8 cellular contexts compared by ENCODE assay signal in genomic region chr6:30681696-30682180, GRCh38. TPM values are rescaled to one million over a fixed set of nuclear protein-coding genes. Genes with fewer than 3 reads are reported as not detected.
DNase-seq lines count a peak whose midpoint lies in the region; ATAC-seq and TF ChIP-seq lines count a peak whose summit lies in the region.

No MANE protein-coding gene starts in this region.

- no peaks in the 10 kb centered on the region for H3K9me3 ChIP-seq in left lung
- H3K9me3 ChIP-seq in transverse colon = no peaks in the 10 kb centered on the region

- no peaks in the 10 kb centered on the region for H3K27me3 Mint-ChIP-seq in activated naive CD4-positive, alpha-beta T cell treated with anti-CD3 and anti-CD28 coated beads, Interleukin-2, amount 10 ng/mL, durations not matched to agents 7 days and 5 days
- H3K27me3 Mint-ChIP-seq in activated naive CD8-positive, alpha-beta T cell = no peaks in the 10 kb centered on the region

- no peaks in the 10 kb centered on the region for H3K27me3 ChIP-seq in left lung
- no peaks in the 10 kb centered on the region for H3K27me3 ChIP-seq in transverse colon

- WGBS in transverse colon (ENCODE audit: low coverage in 1 of 2), 2 donors = 41 to 46% methylated on average over 4 to 6 of the region's 6 CpGs

- ATAC-seq in left lung = no peak
- ATAC-seq in GM21360 (IDR thresholded peaks at IDR 0.05; ENCODE audit: unreplicated experiment) = no peak

- peak overlapping the region; percentile 99 for H3K4me3 Mint-ChIP-seq in activated naive CD4-positive, alpha-beta T cell treated with anti-CD3 and anti-CD28 coated beads, Interleukin-2, amount 10 ng/mL, durations not matched to agents 7 days and 5 days
- peak overlapping the region; percentile 93 for H3K4me3 Mint-ChIP-seq in activated naive CD8-positive, alpha-beta T cell

- CTCF ChIA-PET in activated naive CD4-positive, alpha-beta T cell treated with anti-CD3 and anti-CD28 coated beads, Interleukin-2, amount 10 ng/mL, durations not matched to agents 7 days and 5 days (lab: Charles Lee) = interaction anchor here (0.7 to 13.1 kb wide), 7 partner anchors 7 to 107 kb away, joined by 3 to 285 read pairs (median 3); partner anchors contain the start of genes DHX16, MDC1 and TUBB

- H3K4me1 ChIP-seq in left lung (peaks cover 13 to 47% of the 10 kb centered on the region in 2 donors), transverse colon (peaks cover 0 to 77% (median 33%) of the 10 kb centered on the region in 4 donors)

- peaks cover 85% of the 10 kb centered on the region for H3K36me3 Mint-ChIP-seq in activated naive CD4-positive, alpha-beta T cell treated with anti-CD3 and anti-CD28 coated beads, Interleukin-2, amount 10 ng/mL, durations not matched to agents 7 days and 5 days
- peaks cover 19% of the 10 kb centered on the region for H3K36me3 Mint-ChIP-seq in activated naive CD8-positive, alpha-beta T cell

- peaks cover 28% of the 10 kb centered on the region for H3K4me1 Mint-ChIP-seq in activated naive CD4-positive, alpha-beta T cell treated with anti-CD3 and anti-CD28 coated beads, Interleukin-2, amount 10 ng/mL, durations not matched to agents 7 days and 5 days
- H3K4me1 Mint-ChIP-seq in activated naive CD8-positive, alpha-beta T cell (ENCODE audit: low read depth) = peaks cover 18% of the 10 kb centered on the region

- TF ChIP-seq CTCF in left lung (IDR thresholded peaks at IDR 0.05) (no peak), transverse colon (IDR thresholded peaks at IDR 0.05) (no peak)

- TF ChIP-seq POLR2A in transverse colon (IDR thresholded peaks at IDR 0.05) = no peak

- H3K9me3 Mint-ChIP-seq in activated naive CD4-positive, alpha-beta T cell treated with anti-CD3 and anti-CD28 coated beads, Interleukin-2, amount 10 ng/mL, durations not matched to agents 7 days and 5 days = no peaks in the 10 kb centered on the region
- H3K9me3 Mint-ChIP-seq in activated naive CD8-positive, alpha-beta T cell (ENCODE audit: low read depth) = no peaks in the 10 kb centered on the region

- peak; percentile 30 for DNase-seq in activated naive CD4-positive, alpha-beta T cell treated with anti-CD3 and anti-CD28 coated beads, Interleukin-2, amount 10 ng/mL, durations not matched to agents 7 days and 5 days
- no peak for DNase-seq in activated naive CD4-positive, alpha-beta T cell treated with Interleukin-2 at 50 U/mL for 16 hours
- DNase-seq in left lung (no peak), transverse colon (no peak), inferior parietal cortex (ENCODE audit: extremely low spot score) (no peak), HUDEP-2 (lab: John Stamatoyannopoulos, UW; ENCODE audit: unreplicated experiment in 76 of 76) (no peak)

- peak overlapping the region; percentile 98 for H3K27ac Mint-ChIP-seq in activated naive CD4-positive, alpha-beta T cell treated with anti-CD3 and anti-CD28 coated beads, Interleukin-2, amount 10 ng/mL, durations not matched to agents 7 days and 5 days
- H3K27ac Mint-ChIP-seq in activated naive CD8-positive, alpha-beta T cell = peak overlapping the region; percentile 99

- no peak for TF ChIP-seq EP300 in transverse colon (IDR thresholded peaks at IDR 0.05; ENCODE audit: low read depth)

- H3K4me3 ChIP-seq in left lung = peak overlapping the region; percentile 53 to 91
- H3K4me3 ChIP-seq in transverse colon = peak overlapping the region in 3 of 4 donors; percentile 63 to 72 (median 64)

- in situ Hi-C loops in transverse colon (cut with MboI; ENCODE audit: low pct_ligation_motif_present in 1 of 4, low pct_unique_long_range_greater_than_20kb in 1 of 4, low sequenced_read_pairs in 3 of 4) = loop anchor here in 2 of 4 donors (5.0 kb wide), 2 partner anchors 36 to 41 kb away; partner anchors contain the start of genes MDC1 (in 1 of the 2) and TUBB (in 1 of the 2)

- H3K27ac ChIP-seq in left lung (peak overlapping the region; percentile 96 to 97), transverse colon (peak overlapping the region; percentile 93 to 99 (median 96))

- H3K36me3 ChIP-seq in left lung (peaks cover 0 to 65% of the 10 kb centered on the region in 2 donors), transverse colon (peaks cover 0 to 4% (median 1%) of the 10 kb centered on the region in 4 donors)

- intact Hi-C loops in left lung (cut with DNase I) (loop anchor here in 1 of 2 donors (10.0 kb wide), 1 partner anchor 53 kb away; no protein-coding TSS in a partner anchor), transverse colon (cut with DNase I; ENCODE audit: low total_unique reads) (loop anchor here (5.0 kb wide), 1 partner anchor 131 kb away; no protein-coding TSS in a partner anchor)

RNA-seq across cellular contexts. Expression of gene PPP1R18, which starts 4.7 kb away (rescaled TPM):
- total RNA-seq in left lung = 100 to 1,000 TPM in 1 of 2 donors, 10 to 100 TPM in 1; 51.8 to 117 TPM
- 10 to 100 TPM; 11.5 to 46.0 (median 14.9) TPM for total RNA-seq in transverse colon

RNA-seq across cellular contexts. Expression of gene DHX16, which starts 8.9 kb away (rescaled TPM):
- total RNA-seq in left lung (10 to 100 TPM; 23.8 to 28.1 TPM), transverse colon (100 to 1,000 TPM in 1 of 4 donors, 10 to 100 TPM in 3; 37.8 to 144 (median 41.3) TPM)

RNA-seq across cellular contexts. Expression of gene NRM, which starts 9.0 kb away (rescaled TPM):
- total RNA-seq in left lung (10 to 100 TPM; 13.1 to 17.4 TPM), transverse colon (10 to 100 TPM in 1 of 4 donors, 1 to 10 TPM in 2, not detected in 1; 2.7 to 13.8 (median 2.7) TPM)

RNA-seq across cellular contexts. Expression of gene C6orf136, which starts 34.8 kb away (rescaled TPM):
- total RNA-seq in left lung (10 to 100 TPM; 15.2 to 16.4 TPM), transverse colon (100 to 1,000 TPM in 1 of 4 donors, 10 to 100 TPM in 3; 49.1 to 301 (median 63.5) TPM)

RNA-seq across cellular contexts. Expression of gene MDC1, which starts 35.3 kb away (rescaled TPM):
- total RNA-seq in left lung (10 to 100 TPM; 28.2 to 38.6 TPM), transverse colon (10 to 100 TPM in 2 of 4 donors, 1 to 10 TPM in 2; 3.1 to 13.5 (median 9.7) TPM)
